20 cellular contexts compared by ENCODE assay signal in the genomic region with DNA sequence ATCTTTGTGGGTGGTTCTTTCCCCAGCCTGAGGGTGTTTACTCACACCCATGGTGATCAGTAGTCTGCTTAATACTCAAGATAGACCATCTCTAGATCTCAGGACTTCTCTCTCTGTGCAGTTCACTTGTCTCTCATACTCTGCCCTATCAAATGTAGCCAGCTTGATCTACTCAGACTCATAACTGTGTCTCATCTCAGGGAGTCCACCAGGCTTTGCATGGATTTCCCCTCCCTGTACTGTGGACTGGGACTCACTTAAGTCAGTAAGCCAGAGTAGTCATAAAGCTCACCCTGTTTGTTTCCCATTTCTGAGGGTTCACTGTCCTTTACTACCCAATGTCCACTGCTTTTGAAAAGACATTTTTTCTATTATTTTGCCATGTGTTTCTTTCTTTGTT. TPM values are rescaled to one million over a fixed set of nuclear protein-coding genes. Genes with fewer than 3 reads are reported as not detected.
DNase-seq lines count a peak whose midpoint lies in the region; ATAC-seq and TF ChIP-seq lines count a peak whose summit lies in the region.
"Had no signal": no experiment of that assay in that cellular context is flagged by ENCODE, and none has a peak within 500 bp of the region (broad histone marks: within the 10 kb centered on the region; RNA-seq: fewer than 3 reads in every experiment).

No MANE protein-coding gene starts in this region.

- DNase-seq in iris pigment epithelial cell (ENCODE audit: low read depth) (peak; percentile 6), LoVo (ENCODE audit: low spot score) (no peak), chondrocyte (ENCODE audit: low spot score) (no peak)
- DNase-seq in activated CD8-positive, alpha-beta T cell treated with anti-CD3 and anti-CD28 coated beads, Interleukin-2, amount 10 ng/mL, durations not matched to agents 7 days and 5 days, result no peak
- DNase-seq: activated CD8-positive, alpha-beta memory T cell treated with anti-CD3 and anti-CD28 coated beads, Interleukin-2, amount 10 ng/mL, durations not matched to agents 7 days and 5 days; activated naive CD8-positive, alpha-beta T cell treated with anti-CD3 and anti-CD28 coated beads, Interleukin-2, amount 10 ng/mL, durations not matched to agents 7 days and 5 days; cortex of kidney; DMS53; hippocampal formation; islet precursor cell; lower lobe of right lung; NCI-H526 treated with DMSO at 0.1 percent for 48 hours; small intestine; stomach; transverse colon had no signal

- H3K4me3 Mint-ChIP-seq in IgD-negative memory B cell (no peak overlapping the region), chondrocyte (ENCODE audit: unreplicated experiment) (no peak overlapping the region)
- no peak overlapping the region for H3K4me3 Mint-ChIP-seq in activated CD8-positive, alpha-beta T cell treated with anti-CD3 and anti-CD28 coated beads, Interleukin-2, amount 10 ng/mL, durations not matched to agents 7 days and 5 days
- H3K4me3 Mint-ChIP-seq: activated CD8-positive, alpha-beta memory T cell treated with anti-CD3 and anti-CD28 coated beads, Interleukin-2, amount 10 ng/mL, durations not matched to agents 7 days and 5 days; activated naive CD8-positive, alpha-beta T cell treated with anti-CD3 and anti-CD28 coated beads, Interleukin-2, amount 10 ng/mL, durations not matched to agents 7 days and 5 days; brain had no signal

- H3K27ac Mint-ChIP-seq in IgD-negative memory B cell (peak overlapping the region in 2 of 3 donors; percentile 17 to 65), chondrocyte (ENCODE audit: unreplicated experiment) (no peak overlapping the region)
- no peak overlapping the region for H3K27ac Mint-ChIP-seq in activated CD8-positive, alpha-beta T cell treated with anti-CD3 and anti-CD28 coated beads, Interleukin-2, amount 10 ng/mL, durations not matched to agents 7 days and 5 days
- H3K27ac Mint-ChIP-seq: activated CD8-positive, alpha-beta memory T cell treated with anti-CD3 and anti-CD28 coated beads, Interleukin-2, amount 10 ng/mL, durations not matched to agents 7 days and 5 days; activated naive CD8-positive, alpha-beta T cell treated with anti-CD3 and anti-CD28 coated beads, Interleukin-2, amount 10 ng/mL, durations not matched to agents 7 days and 5 days; brain had no signal

- no peak for TF ChIP-seq CTCF in chondrocyte (IDR thresholded peaks at IDR 0.05)

- POLR2A ChIA-PET in activated CD8-positive, alpha-beta T cell treated with anti-CD3 and anti-CD28 coated beads, Interleukin-2, amount 10 ng/mL, durations not matched to agents 7 days and 5 days (lab: Charles Lee), result no interaction called here

- H3K9me3 Mint-ChIP-seq in IgD-negative memory B cell (peaks cover 0 to 2% (median 0%) of the 10 kb centered on the region in 3 donors), chondrocyte (ENCODE audit: low read depth) (no peaks in the 10 kb centered on the region)
- H3K9me3 Mint-ChIP-seq in activated CD8-positive, alpha-beta T cell treated with anti-CD3 and anti-CD28 coated beads, Interleukin-2, amount 10 ng/mL, durations not matched to agents 7 days and 5 days (ENCODE audit: insufficient read depth), result no peaks in the 10 kb centered on the region
- H3K9me3 Mint-ChIP-seq: activated naive CD8-positive, alpha-beta T cell treated with anti-CD3 and anti-CD28 coated beads, Interleukin-2, amount 10 ng/mL, durations not matched to agents 7 days and 5 days had no signal

- ATAC-seq in GM18520 (IDR thresholded peaks at IDR 0.05; ENCODE audit: unreplicated experiment) (peak; percentile 43), GM21825 (IDR thresholded peaks at IDR 0.05; ENCODE audit: unreplicated experiment) (peak; percentile 62)
- no peak for ATAC-seq in activated CD8-positive, alpha-beta T cell treated with anti-CD3 and anti-CD28 coated beads, Interleukin-2, amount 10 ng/mL, durations not matched to agents 7 days and 5 days
- ATAC-seq: activated CD8-positive, alpha-beta memory T cell treated with anti-CD3 and anti-CD28 coated beads, Interleukin-2, amount 10 ng/mL, durations not matched to agents 7 days and 5 days; lower lobe of right lung; Right ventricle myocardium inferior had no signal

- peaks cover 0 to 14% (median 3%) of the 10 kb centered on the region in 3 donors for H3K4me1 Mint-ChIP-seq in IgD-negative memory B cell
- H3K4me1 Mint-ChIP-seq in activated CD8-positive, alpha-beta T cell treated with anti-CD3 and anti-CD28 coated beads, Interleukin-2, amount 10 ng/mL, durations not matched to agents 7 days and 5 days (ENCODE audit: low read depth), result no peaks in the 10 kb centered on the region
- H3K4me1 Mint-ChIP-seq in chondrocyte (ENCODE audit: low read depth), result peaks cover 2% of the 10 kb centered on the region
- H3K4me1 Mint-ChIP-seq: activated CD8-positive, alpha-beta memory T cell treated with anti-CD3 and anti-CD28 coated beads, Interleukin-2, amount 10 ng/mL, durations not matched to agents 7 days and 5 days; activated naive CD8-positive, alpha-beta T cell treated with anti-CD3 and anti-CD28 coated beads, Interleukin-2, amount 10 ng/mL, durations not matched to agents 7 days and 5 days; brain had no signal

- H3K36me3 Mint-ChIP-seq in IgD-negative memory B cell (peaks cover 33% of the 10 kb centered on the region), chondrocyte (ENCODE audit: low read depth) (peaks cover 17% of the 10 kb centered on the region)
- peaks cover 8% of the 10 kb centered on the region for H3K36me3 Mint-ChIP-seq in activated CD8-positive, alpha-beta T cell treated with anti-CD3 and anti-CD28 coated beads, Interleukin-2, amount 10 ng/mL, durations not matched to agents 7 days and 5 days (ENCODE audit: low read depth)

- H3K27me3 Mint-ChIP-seq in IgD-negative memory B cell (no peaks in the 10 kb centered on the region), chondrocyte (ENCODE audit: low read depth) (no peaks in the 10 kb centered on the region)
- H3K27me3 Mint-ChIP-seq in activated CD8-positive, alpha-beta T cell treated with anti-CD3 and anti-CD28 coated beads, Interleukin-2, amount 10 ng/mL, durations not matched to agents 7 days and 5 days (ENCODE audit: low read depth), result no peaks in the 10 kb centered on the region
- H3K27me3 Mint-ChIP-seq: activated CD8-positive, alpha-beta memory T cell treated with anti-CD3 and anti-CD28 coated beads, Interleukin-2, amount 10 ng/mL, durations not matched to agents 7 days and 5 days; activated naive CD8-positive, alpha-beta T cell treated with anti-CD3 and anti-CD28 coated beads, Interleukin-2, amount 10 ng/mL, durations not matched to agents 7 days and 5 days; brain had no signal

- CTCF ChIA-PET in activated CD8-positive, alpha-beta T cell treated with anti-CD3 and anti-CD28 coated beads, Interleukin-2, amount 10 ng/mL, durations not matched to agents 7 days and 5 days (lab: Charles Lee), result no interaction called here

RNA-seq across cellular contexts. Expression of a gene that starts 41.8 kb away (rescaled TPM):
- 157 TPM for polyA plus RNA-seq in IgD-negative memory B cell
- 10 to 100 TPM; 11.6 to 17.8 TPM for total RNA-seq in activated CD8-positive, alpha-beta T cell treated with anti-CD3 and anti-CD28 coated beads, Interleukin-2, amount 10 ng/mL, durations not matched to agents 7 days and 5 days
- 16.6 to 21.0 TPM (median 17.9 TPM) in 3 replicates for total RNA-seq in chondrocyte

Comparison
In these comparisons a context has a peak if more than half of its experiments do, and no peak if none do; other contexts are left out.
1. H3K27ac Mint-ChIP-seq: peak in IgD-negative memory B cell (2 of 3); none in activated CD8-positive, alpha-beta T cell treated with anti-CD3 and anti-CD28 coated beads, Interleukin-2, amount 10 ng/mL, durations not matched to agents 7 days and 5 days (single experiment) and chondrocyte (single experiment).